Comparison of ENCODE assay signal across 28 cellular contexts in the genomic region with DNA sequence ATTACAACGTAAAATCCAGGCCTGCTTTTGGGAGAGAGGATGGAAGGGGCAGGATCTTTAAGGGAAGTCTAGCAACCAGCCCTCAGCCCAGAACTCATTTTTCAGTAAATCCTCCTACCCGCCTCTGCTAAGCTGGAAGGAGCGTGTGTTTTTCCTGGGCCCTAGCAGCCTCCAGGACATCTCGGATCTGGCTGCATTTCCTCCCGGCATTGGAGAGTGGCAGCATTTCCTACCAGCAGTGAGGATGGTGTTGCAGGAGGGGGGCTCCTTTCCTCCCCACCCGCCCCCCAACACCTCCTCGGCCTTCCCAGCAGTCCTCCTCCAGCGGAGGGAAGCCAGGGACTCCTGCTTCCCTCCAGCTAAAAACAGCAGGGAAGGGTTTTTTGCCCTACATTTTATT. TPM values are rescaled to one million over a fixed set of nuclear protein-coding genes. Genes with fewer than 3 reads are reported as not detected.
DNase-seq lines count a peak whose midpoint lies in the region; ATAC-seq and TF ChIP-seq lines count a peak whose summit lies in the region.
"Had no signal": no experiment of that assay in that cellular context is flagged by ENCODE, and none has a peak within 500 bp of the region (broad histone marks: within the 10 kb centered on the region; RNA-seq: fewer than 3 reads in every experiment).

No MANE protein-coding gene starts in this region.

- H3K4me3 ChIP-seq in iPS-15b (ENCODE audit: low read depth, low read length) = no peak overlapping the region
- no peak overlapping the region for H3K4me3 ChIP-seq in neuronal stem cell (ENCODE audit: low read length in 2 of 2)
- no peak overlapping the region for H3K4me3 ChIP-seq in hepatocyte
- H3K4me3 ChIP-seq: coronary artery, gastrocnemius medialis, mucosa of descending colon, right lobe of liver had no signal

- H3K79me1 ChIP-seq in H9 (ENCODE audit: insufficient read depth, low read depth, low read length, poor library complexity, severe bottlenecking) = no peaks in the 10 kb centered on the region
- H3K79me1 ChIP-seq in neuronal stem cell (ENCODE audit: low read depth, low read length) = no peaks in the 10 kb centered on the region

- H3K9ac ChIP-seq in H9 (ENCODE audit: extremely low read depth, insufficient read length, low read length) = no peak overlapping the region
- H3K9ac ChIP-seq in iPS-15b (ENCODE audit: low read depth, low read length) = peak overlapping the region; percentile 16
- H3K9ac ChIP-seq in neuronal stem cell (ENCODE audit: low read depth, low read length, poor library complexity) = no peak overlapping the region

- H3K9me3 Mint-ChIP-seq in H9 (no peaks in the 10 kb centered on the region), type B pancreatic cell (no peaks in the 10 kb centered on the region)
- H3K9me3 Mint-ChIP-seq: activated CD4-positive, alpha-beta T cell treated with anti-CD3 and anti-CD28 coated beads, Interleukin-2, amount 10 ng/mL, durations not matched to agents 7 days and 5 days; activated naive CD4-positive, alpha-beta T cell treated with anti-CD3 and anti-CD28 coated beads for 36 hours; CD14-positive monocyte; stimulated activated naive B cell treated with anti-CD40 and anti-IgM and Interleukin-4, amounts not matched to agents 10 μg/mL and 1 μg/mL and 100 μg/mL, for 72 hours had no signal

- no peaks in the 10 kb centered on the region for H3K27me3 ChIP-seq in H9 (ENCODE audit: insufficient read depth, low read length)
- no peaks in the 10 kb centered on the region for H3K27me3 ChIP-seq in iPS-15b (ENCODE audit: control insufficient read depth, insufficient read depth, low read length)
- no peaks in the 10 kb centered on the region for H3K27me3 ChIP-seq in neuronal stem cell (ENCODE audit: control insufficient read depth in 3 of 3, insufficient read depth in 3 of 3, low read depth in 1 of 3, low read length in 3 of 3)
- H3K27me3 ChIP-seq in hepatocyte = no peaks in the 10 kb centered on the region
- H3K27me3 ChIP-seq: gastrocnemius medialis, right lobe of liver had no signal

- H2BK5ac ChIP-seq in H9 (ENCODE audit: insufficient read length, low read length) (no peak overlapping the region), neuronal stem cell (ENCODE audit: low read length) (no peak overlapping the region)

- H3K4me2 ChIP-seq in H9 (ENCODE audit: insufficient read depth, insufficient read length, low read length) = no peak overlapping the region
- H3K4me2 ChIP-seq in neuronal stem cell (ENCODE audit: insufficient read depth, low read length, poor library complexity, severe bottlenecking) = no peak overlapping the region
- H3K4me2 ChIP-seq in hepatocyte = no peak overlapping the region

- no peak overlapping the region for H2BK20ac ChIP-seq in H9 (ENCODE audit: low read depth, low read length, poor library complexity, severe bottlenecking)

- no peaks in the 10 kb centered on the region for H4K20me1 ChIP-seq in H9 (ENCODE audit: control insufficient read depth, insufficient read depth, insufficient read length)
- no peaks in the 10 kb centered on the region for H4K20me1 ChIP-seq in hepatocyte (ENCODE audit: insufficient read depth, poor library complexity, severe bottlenecking)

- H3K27ac Mint-ChIP-seq in H9 = peak overlapping the region; percentile 80 to 83 (median 82); a peak in 5 of 7 replicates
- H3K27ac Mint-ChIP-seq in T-helper 17 cell = peak overlapping the region; percentile 41
- no peak overlapping the region for H3K27ac Mint-ChIP-seq in type B pancreatic cell
- H3K27ac Mint-ChIP-seq: activated CD4-positive, alpha-beta T cell treated with anti-CD3 and anti-CD28 coated beads, Interleukin-2, amount 10 ng/mL, durations not matched to agents 7 days and 5 days; activated naive CD4-positive, alpha-beta T cell treated with anti-CD3 and anti-CD28 coated beads for 36 hours; progenitor cell of endocrine pancreas; stimulated activated naive B cell treated with anti-CD40 and anti-IgM and Interleukin-4, amounts not matched to agents 10 μg/mL and 1 μg/mL and 100 μg/mL, for 72 hours had no signal

- no peak overlapping the region for H2BK15ac ChIP-seq in H9 (ENCODE audit: low read depth, low read length)
- no peak overlapping the region for H2BK15ac ChIP-seq in neuronal stem cell (ENCODE audit: low read length)

- H3K36me3 Mint-ChIP-seq in H9 (ENCODE audit: insufficient read depth in 1 of 3, low read depth in 3 of 3) (peaks cover 25 to 31% (median 27%) of the 10 kb centered on the region in 3 experiments; a peak in 6 of 7 replicates), T-helper 17 cell (ENCODE audit: low read depth) (peaks cover 3% of the 10 kb centered on the region), type B pancreatic cell (peaks cover 19% of the 10 kb centered on the region)

- H3K27me3 Mint-ChIP-seq in H9 (ENCODE audit: low read depth) (no peaks in the 10 kb centered on the region; the same call in 1 of the 2 replicates), T-helper 17 cell (no peaks in the 10 kb centered on the region), type B pancreatic cell (no peaks in the 10 kb centered on the region)
- H3K27me3 Mint-ChIP-seq: activated CD4-positive, alpha-beta T cell treated with anti-CD3 and anti-CD28 coated beads, Interleukin-2, amount 10 ng/mL, durations not matched to agents 7 days and 5 days; progenitor cell of endocrine pancreas; stimulated activated naive B cell treated with anti-CD40 and anti-IgM and Interleukin-4, amounts not matched to agents 10 μg/mL and 1 μg/mL and 100 μg/mL, for 72 hours had no signal

- H4K8ac ChIP-seq in H9 (replicated peaks; ENCODE audit: insufficient read length, low read depth, low read length) = no peak overlapping the region
- no peak overlapping the region for H4K8ac ChIP-seq in neuronal stem cell (ENCODE audit: low read depth, low read length)

- H2BK120ac ChIP-seq in H9 (ENCODE audit: low read depth, low read length, poor library complexity, severe bottlenecking) (no peak overlapping the region), neuronal stem cell (ENCODE audit: low read depth, low read length) (no peak overlapping the region)

- no peaks in the 10 kb centered on the region; the same call in 1 of the 2 replicates for H3K4me1 ChIP-seq in H9 (ENCODE audit: insufficient read depth, low read length)
- H3K4me1 ChIP-seq in iPS-15b (ENCODE audit: control insufficient read depth, insufficient read depth, low read length) = peaks cover 5% of the 10 kb centered on the region
- peaks cover 0 to 3% of the 10 kb centered on the region in 2 donors for H3K4me1 ChIP-seq in neuronal stem cell (ENCODE audit: control insufficient read depth in 2 of 2, insufficient read depth in 1 of 2, low read depth in 1 of 2, low read length in 2 of 2)
- H3K4me1 ChIP-seq in hepatocyte (ENCODE audit: insufficient read depth) = no peaks in the 10 kb centered on the region
- H3K4me1 ChIP-seq: right lobe of liver had no signal

- H2AK5ac ChIP-seq in H9 (ENCODE audit: insufficient read length, low read length) (no peak overlapping the region), neuronal stem cell (ENCODE audit: low read depth, low read length) (no peak overlapping the region)

- H3K4me1 Mint-ChIP-seq in H9 (peaks cover 34 to 39% of the 10 kb centered on the region in 2 experiments), T-helper 17 cell (peaks cover 14% of the 10 kb centered on the region), type B pancreatic cell (ENCODE audit: unreplicated experiment) (peaks cover 14% of the 10 kb centered on the region)
- H3K4me1 Mint-ChIP-seq: activated CD4-positive, alpha-beta T cell treated with anti-CD3 and anti-CD28 coated beads, Interleukin-2, amount 10 ng/mL, durations not matched to agents 7 days and 5 days; stimulated activated naive B cell treated with anti-CD40 and anti-IgM and Interleukin-4, amounts not matched to agents 10 μg/mL and 1 μg/mL and 100 μg/mL, for 72 hours had no signal

- H3K79me2 ChIP-seq in H9 (ENCODE audit: insufficient read depth, low read length) = no peaks in the 10 kb centered on the region
- no peaks in the 10 kb centered on the region for H3K79me2 ChIP-seq in hepatocyte

- H3K56ac ChIP-seq in H9 (ENCODE audit: insufficient read length, low read depth, low read length) = no peak overlapping the region

- H3K27ac ChIP-seq in H9 (ENCODE audit: insufficient read length, low read depth, low read length) (no peak overlapping the region), neuronal stem cell (replicated peaks; ENCODE audit: low read length) (no peak overlapping the region), hepatocyte (no peak overlapping the region)
- H3K27ac ChIP-seq: coronary artery, gastrocnemius medialis, right lobe of liver, WERI-Rb-1 had no signal

- no peaks in the 10 kb centered on the region for H3K9me3 ChIP-seq in H9 (ENCODE audit: control insufficient read depth, low read depth, low read length)
- no peaks in the 10 kb centered on the region for H3K9me3 ChIP-seq in T-helper 17 cell (ENCODE audit: control insufficient read depth, low read length, poor library complexity, severe bottlenecking)
- no peaks in the 10 kb centered on the region for H3K9me3 ChIP-seq in iPS-15b (ENCODE audit: control insufficient read depth, insufficient read depth, low read length)
- H3K9me3 ChIP-seq in neuronal stem cell (replicated peaks in 1 of 2; ENCODE audit: control insufficient read depth in 2 of 2, insufficient read depth in 1 of 2, low read depth in 1 of 2, low read length in 2 of 2) = peaks cover 0 to 4% of the 10 kb centered on the region in 2 donors
- no peaks in the 10 kb centered on the region for H3K9me3 ChIP-seq in hepatocyte (ENCODE audit: low read depth)
- H3K9me3 ChIP-seq: gastrocnemius medialis, mucosa of descending colon, right lobe of liver had no signal

- no peaks in the 10 kb centered on the region for H3K9me2 ChIP-seq in hepatocyte (replicated peaks; ENCODE audit: insufficient read depth)

- H2BK12ac ChIP-seq in H9 (ENCODE audit: insufficient read length, low read depth, low read length) (no peak overlapping the region), neuronal stem cell (ENCODE audit: low read length) (no peak overlapping the region)

- H3T11ph ChIP-seq in H9 (ENCODE audit: low read length) = no peak overlapping the region

- no peak for TF ChIP-seq CTCF in H9 (conservative IDR thresholded peaks at IDR 0.05)
- no peak for TF ChIP-seq CTCF in hepatocyte (IDR thresholded peaks at IDR 0.05; ENCODE audit: poor library complexity)
- no peak for TF ChIP-seq CTCF in type B pancreatic cell (conservative IDR thresholded peaks at IDR 0.05)

- H3K14ac ChIP-seq in H9 (ENCODE audit: insufficient read depth, low read length) (0 out of 2 replicates have a peak overlapping the region, but pooled peaks have one; percentile 14), neuronal stem cell (ENCODE audit: low read length) (no peak overlapping the region)

- H3K18ac ChIP-seq in H9 (ENCODE audit: insufficient read length, low read depth, low read length) = no peak overlapping the region
- peak overlapping the region; percentile 49 for H3K18ac ChIP-seq in neuronal stem cell (ENCODE audit: low read length)

- no CpG with 5 or more reads among the region's 8 CpGs for WGBS in H9 (ENCODE audit: extremely low coverage, insufficient read length, low lambda C conversion rate)
- no CpG with 5 or more reads among the region's 8 CpGs for WGBS in neuronal stem cell (ENCODE audit: extremely low coverage in 2 of 2, insufficient read length in 2 of 2, insufficient replicate concordance in 1 of 2), 2 donors
- 64% methylated on average over 8 of the region's 8 CpGs for WGBS in hepatocyte (ENCODE audit: low lambda C conversion rate, missing lambda C conversion rate)

- no peak overlapping the region for H4K91ac ChIP-seq in H9 (ENCODE audit: insufficient read length, low read depth, low read length)
- no peak overlapping the region for H4K91ac ChIP-seq in neuronal stem cell (ENCODE audit: low read depth, low read length, poor library complexity)

- no peak for DNase-seq in H9
- no peak for DNase-seq in T-helper 17 cell
- no peak for DNase-seq in neuronal stem cell (ENCODE audit: low spot score)
- no peak for DNase-seq in stimulated activated CD4-positive, alpha-beta T cell treated with anti-CD3 and anti-CD28 coated beads, Interleukin-15, amount 100 ng/mL, for 24 hours
- no peak for DNase-seq in hepatocyte (ENCODE audit: low spot score)
- no peak for DNase-seq in type B pancreatic cell (ENCODE audit: extremely low spot score, unreplicated experiment)
- DNase-seq: activated CD4-positive, alpha-beta T cell treated with anti-CD3 and anti-CD28 coated beads, Interleukin-2, amount 10 ng/mL, durations not matched to agents 7 days and 5 days; activated naive CD4-positive, alpha-beta T cell treated with anti-CD3 and anti-CD28 coated beads for 36 hours; amygdala; gastrocnemius medialis; GOT3; kidney; mucosa of descending colon; NCI-H1092 treated with DMSO at 0.1 percent for 48 hours; NCI-H187; NCI-H2171 treated with DMSO at 0.1 percent for 48 hours; NCI-H524; right lobe of liver; SHP77; stimulated activated CD4-positive, alpha-beta T cell treated with anti-CD3 and anti-CD28 coated beads, Interleukin-12 subunit alpha, Interleukin-12 subunit beta, amount 100 ng/mL, for 4 hours; stimulated activated naive B cell treated with anti-CD40 and anti-IgM and Interleukin-4, amounts not matched to agents 10 μg/mL and 1 μg/mL and 100 μg/mL, for 72 hours; SW 1271; T1000; WERI-Rb-1 had no signal

- no peaks in the 10 kb centered on the region for H3K23me2 ChIP-seq in H9 (ENCODE audit: insufficient read length, low read depth, low read length, poor library complexity, severe bottlenecking)

- no peak overlapping the region for H3K23ac ChIP-seq in H9 (ENCODE audit: insufficient read length, low read depth, low read length)
- no peak overlapping the region for H3K23ac ChIP-seq in neuronal stem cell (ENCODE audit: low read depth, low read length, poor library complexity)

- H3K4ac ChIP-seq in H9 (ENCODE audit: low read depth, low read length) (no peak overlapping the region), neuronal stem cell (ENCODE audit: low read length) (no peak overlapping the region)

- ATAC-seq in T-helper 17 cell = no peak
- ATAC-seq: gastrocnemius medialis; mucosa of descending colon; right lobe of liver; stimulated activated naive B cell treated with anti-CD40 and anti-IgM and Interleukin-4, amounts not matched to agents 10 μg/mL and 1 μg/mL and 100 μg/mL, for 72 hours had no signal

- peaks cover 8% of the 10 kb centered on the region for H3K36me3 ChIP-seq in iPS-15b (ENCODE audit: control insufficient read depth, insufficient read depth, low read length)
- peaks cover 14 to 34% of the 10 kb centered on the region in 2 donors for H3K36me3 ChIP-seq in neuronal stem cell (replicated peaks in 1 of 2; ENCODE audit: control insufficient read depth in 2 of 2, insufficient read depth in 2 of 2, low read length in 2 of 2)
- H3K36me3 ChIP-seq in hepatocyte (replicated peaks; ENCODE audit: insufficient read depth, low read depth) = no peaks in the 10 kb centered on the region

- H4K5ac ChIP-seq in H9 (ENCODE audit: insufficient read length, low read depth, low read length) = no peak overlapping the region

- H2AFZ ChIP-seq in H9 (ENCODE audit: low read length) (no peak overlapping the region), neuronal stem cell (ENCODE audit: low read length) (no peak overlapping the region), hepatocyte (no peak overlapping the region)

- H3K4me3 Mint-ChIP-seq in H9 (no peak overlapping the region), T-helper 17 cell (no peak overlapping the region), type B pancreatic cell (no peak overlapping the region)
- H3K4me3 Mint-ChIP-seq: activated CD4-positive, alpha-beta T cell treated with anti-CD3 and anti-CD28 coated beads, Interleukin-2, amount 10 ng/mL, durations not matched to agents 7 days and 5 days; activated naive CD4-positive, alpha-beta T cell treated with anti-CD3 and anti-CD28 coated beads for 36 hours; CD14-positive monocyte; stimulated activated naive B cell treated with anti-CD40 and anti-IgM and Interleukin-4, amounts not matched to agents 10 μg/mL and 1 μg/mL and 100 μg/mL, for 72 hours had no signal

RNA-seq across cellular contexts. Expression of gene DCP2, which starts 54.5 kb away (rescaled TPM):
- total RNA-seq in H9 (2021) (164 and 176 TPM in 2 replicates), T-helper 17 cell (10 to 100 TPM; 80.0 to 83.6 TPM), hepatocyte (39.2 and 41.9 TPM in 2 replicates), type B pancreatic cell (ENCODE audit: low replicate concordance) (65.5 and 90.3 TPM in 2 replicates)
- polyA plus RNA-seq in neuronal stem cell (2013, experiment 1 of 2) = 36.6 TPM
- polyA plus RNA-seq in neuronal stem cell (2013, experiment 2 of 2) = 40.3 TPM
- polyA plus RNA-seq in hepatocyte = 8.8 and 20.5 TPM in 2 replicates
